1 cellular context compared by ENCODE assay signal in the genomic region with DNA sequence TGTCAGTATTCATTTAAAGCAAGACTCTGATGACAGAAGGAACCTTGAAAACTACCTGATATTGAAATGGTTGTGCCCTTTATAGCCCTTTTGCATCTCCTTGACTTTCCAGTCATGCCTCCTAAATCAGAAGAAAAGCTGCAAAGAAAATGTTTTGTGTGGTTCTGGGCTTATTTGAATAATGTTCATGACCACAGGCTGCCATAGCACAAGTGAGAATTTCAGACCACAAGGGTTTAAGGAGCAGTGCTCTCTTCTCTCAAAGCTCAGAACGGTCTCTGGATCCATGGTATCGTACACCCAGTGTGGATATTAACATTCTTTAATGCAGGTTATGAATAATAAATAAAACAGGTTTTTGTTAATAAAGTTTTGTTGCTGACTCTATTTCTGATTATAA.
TF ChIP-seq lines count a peak whose summit lies in the region.

No MANE protein-coding gene starts in this region.

TF ChIP-seq in GM12878, 131 proteins besides CTCF, POLR2A, EP300 and RAD21:
- 0 out of 2 replicates have a peak, but pooled peaks have one; percentile 15 for TF ChIP-seq RUNX3 (IDR thresholded peaks at IDR 0.05; ENCODE audit: low read length)
- no peak for TF ChIP-seq CHD2 (IDR thresholded peaks at IDR 0.05; ENCODE audit: borderline replicate concordance, low read depth, low read length)
